In genomic region chr1:193110246-193110645, GRCh38 we compare ENCODE assay signal across 25 cellular contexts. TPM values are rescaled to one million over a fixed set of nuclear protein-coding genes. Genes with fewer than 3 reads are reported as not detected.
DNase-seq lines count a peak whose midpoint lies in the region; ATAC-seq, FAIRE-seq and TF ChIP-seq lines count a peak whose summit lies in the region.
"Had no signal": no experiment of that assay in that cellular context is flagged by ENCODE, and none has a peak within 500 bp of the region (broad histone marks: within the 10 kb centered on the region; RNA-seq: fewer than 3 reads in every experiment).

No MANE protein-coding gene starts in this region.

- TF ChIP-seq EP300 in HepG2 (IDR thresholded peaks at IDR 0.05; ENCODE audit: low read depth in 2 of 2, low read length in 2 of 2): no peak
- no peak for TF ChIP-seq EP300 in HepG2 (CRISPR knock-in tag; IDR thresholded peaks at IDR 0.05; ENCODE audit: borderline replicate concordance)
- TF ChIP-seq EP300 in K562 (IDR thresholded peaks at IDR 0.05; ENCODE audit: low read length): no peak

- TF ChIP-seq CTCF in HepG2 (CRISPR knock-in tag; IDR thresholded peaks at IDR 0.05) (no peak), right lobe of liver (IDR thresholded peaks at IDR 0.05) (no peak), K562 (IDR thresholded peaks at IDR 0.05 in 2 of 3, conservative IDR thresholded peaks at IDR 0.05 in 1 of 3; ENCODE audit: insufficient read depth in 2 of 3, low read depth in 1 of 3, low read length in 3 of 3) (no peak), prostate gland (IDR thresholded peaks at IDR 0.05) (no peak)

- TF ChIP-seq RAD21 in HepG2 (CRISPR knock-in tag; IDR thresholded peaks at IDR 0.05): no peak
- no peak for TF ChIP-seq RAD21 in K562 (CRISPR knock-in tag; conservative IDR thresholded peaks at IDR 0.05 in 1 of 2, IDR thresholded peaks at IDR 0.05 in 1 of 2)

- H2AFZ ChIP-seq in HepG2 (ENCODE audit: low read length) (no peak overlapping the region), K562 (ENCODE audit: low read depth, low read length) (0 out of 2 replicates have a peak overlapping the region, but pooled peaks have one; percentile 86)

- H3K4me1 ChIP-seq in HepG2 (ENCODE audit: insufficient read depth, low read length): peaks cover 85% of the 10 kb centered on the region
- peaks cover 0 to 32% (median 11%) of the 10 kb centered on the region in 4 donors for H3K4me1 ChIP-seq in right lobe of liver
- H3K4me1 ChIP-seq in K562 (replicated peaks in 1 of 2; ENCODE audit: control insufficient read depth in 2 of 2, insufficient read depth in 2 of 2, low read length in 2 of 2): peaks cover 19 to 30% of the 10 kb centered on the region in 2 experiments
- H3K4me1 ChIP-seq in prostate gland (replicated peaks): peaks cover 7% of the 10 kb centered on the region
- H3K4me1 ChIP-seq: Peyer's patch, SJCRH30 had no signal

- WGBS in HepG2 (ENCODE audit: low lambda C conversion rate): 83% methylated on average over 1 of the region's 1 CpG
- 100% methylated on average over 1 of the region's 1 CpG for WGBS in right lobe of liver (ENCODE audit: insufficient coverage, low coverage, low lambda C conversion rate, missing lambda C conversion rate)
- 100% methylated on average over 1 of the region's 1 CpG for whole genome bisulfite sequencing in K562 (ENCODE audit: insufficient coverage, low coverage, missing lambda C conversion rate)
- WGBS in prostate gland: 96% methylated on average over 1 of the region's 1 CpG

- ATAC-seq in HepG2: no peak
- ATAC-seq in right lobe of liver: no peak
- ATAC-seq in K562: no peak
- no peak for ATAC-seq in HG03135 (IDR thresholded peaks at IDR 0.05; ENCODE audit: unreplicated experiment)
- no peak for ATAC-seq in Right ventricle myocardium inferior

- DNase-seq in HepG2 (ENCODE audit: low spot score) (no peak), right lobe of liver (no peak), K562 (ENCODE audit: extremely low read depth in 1 of 4, low spot score in 3 of 4) (no peak), prostate gland (ENCODE audit: low spot score) (no peak), medulla oblongata (ENCODE audit: extremely low spot score) (no peak), Right ventricle myocardium inferior (ENCODE audit: missing footprints) (no peak)
- DNase-seq: 8988T; AML-193; C1 segment of cervical spinal cord; Calu3; CD8-positive, alpha-beta memory T cell; NCI-H1105 treated with DMSO at 0.1 percent for 48 hours; NCI-H2029 treated with DMSO at 0.1 percent for 48 hours; NCI-H226; NCI-H510A treated with DMSO at 0.1 percent for 48 hours; NCI-H748 treated with DMSO at 0.1 percent for 48 hours; NK-92 treated with Interleukin-12 subunit alpha and Interleukin-12 subunit beta, amount 100 ng/mL, for 24 hours; Peyer's patch; SJCRH30 had no signal

- no peaks in the 10 kb centered on the region for H4K20me1 ChIP-seq in HepG2 (ENCODE audit: insufficient read depth, low read length)
- H4K20me1 ChIP-seq in K562 (replicated peaks; ENCODE audit: control insufficient read depth, insufficient read depth, low read length): no peaks in the 10 kb centered on the region

- TF ChIP-seq POLR2A in HepG2 (IDR thresholded peaks at IDR 0.05; ENCODE audit: insufficient read depth in 1 of 2, low read depth in 2 of 2, low read length in 2 of 2): no peak
- TF ChIP-seq POLR2A in right lobe of liver (IDR thresholded peaks at IDR 0.05): no peak
- no peak for TF ChIP-seq POLR2A in K562 (conservative IDR thresholded peaks at IDR 0.05)
- no peak for TF ChIP-seq POLR2A in prostate gland (IDR thresholded peaks at IDR 0.05)

- CTCF ChIA-PET in HepG2 (lab: Yijun Ruan, JAX; ENCODE audit: low intra/inter-chr PET ratio, low total read pairs): no interaction called here
- CTCF ChIA-PET in K562 (lab: Yijun Ruan, JAX; ENCODE audit: low intra/inter-chr PET ratio): no interaction called here

- POLR2A ChIA-PET in HepG2 (lab: Yijun Ruan, JAX): interaction anchor here (2.0 to 2.1 kb wide), 2 partner anchors 12 to 51 kb away, joined by 5 to 8 read pairs; partner anchors contain the start of genes CDC73, RO60 and UCHL5
- POLR2A ChIA-PET in K562 (lab: Yijun Ruan, JAX): interaction anchor here (0.6 to 1.1 kb wide), 3 partner anchors 9 to 51 kb away, joined by 3 to 7 read pairs (median 4); partner anchors contain the start of genes CDC73, RO60 and UCHL5

- FAIRE-seq in HepG2 (lab: Jason Lieb, UNC): no peak
- FAIRE-seq in K562 (lab: Jason Lieb, UNC): no peak
- FAIRE-seq: G401.6, GM19239, H54 had no signal

- in situ Hi-C loops in HepG2 (cut with HindIII; ENCODE audit: extremely low pct_ligation_motif_present, low pct_unique_long_range_greater_than_20kb): no loop called here
- in situ Hi-C loops in K562 (cut with MboI): no loop called here

- H3K79me2 ChIP-seq in HepG2 (ENCODE audit: insufficient read depth, low read length): no peaks in the 10 kb centered on the region
- peaks cover 20% of the 10 kb centered on the region for H3K79me2 ChIP-seq in K562 (ENCODE audit: control insufficient read depth, insufficient read depth, low read length)

- H3K9ac ChIP-seq in HepG2 (ENCODE audit: insufficient read depth, low read depth, low read length) (no peak overlapping the region), K562 (ENCODE audit: insufficient read depth in 1 of 2, low read depth in 2 of 2, low read length in 2 of 2) (no peak overlapping the region)
- H3K9ac ChIP-seq: KMS-11 had no signal

- H3K9me1 ChIP-seq in K562 (ENCODE audit: control insufficient read depth, insufficient read depth, low read length): no peaks in the 10 kb centered on the region

- peak overlapping the region; percentile 34; the same call in 1 of the 2 replicates for H3K4me2 ChIP-seq in HepG2 (ENCODE audit: low read depth, low read length)
- no peak overlapping the region for H3K4me2 ChIP-seq in K562 (ENCODE audit: insufficient read depth, low read length)

- no peak overlapping the region for H3K4me3 ChIP-seq in HepG2 (replicated peaks in 1 of 3; ENCODE audit: insufficient read depth in 1 of 3, low read depth in 2 of 3, low read length in 3 of 3)
- H3K4me3 ChIP-seq in right lobe of liver: no peak overlapping the region
- H3K4me3 ChIP-seq in K562: no peak overlapping the region
- no peak overlapping the region for H3K4me3 ChIP-seq in prostate gland
- H3K4me3 ChIP-seq: Peyer's patch, SJCRH30 had no signal

- peak overlapping the region; percentile 72 for H3K27ac ChIP-seq in HepG2 (ENCODE audit: extremely low read length, insufficient read depth, low read length)
- no peak overlapping the region for H3K27ac ChIP-seq in right lobe of liver
- no peak overlapping the region for H3K27ac ChIP-seq in K562 (ENCODE audit: extremely low read depth, low read depth, low read length)
- H3K27ac ChIP-seq in prostate gland: peak overlapping the region; percentile 21 to 89
- H3K27ac ChIP-seq: HL-60, KMS-11, Peyer's patch, SJCRH30 had no signal

- BruUV-seq in HepG2 (replicated peaks; lab: Mats Ljungman, UMichigan): no TSS peak
- no TSS peak for BruUV-seq in K562 (replicated peaks; lab: Mats Ljungman, UMichigan)

- intact Hi-C loops in HepG2 (cut with micrococcal nuclease; ENCODE audit: unreplicated experiment) (no loop called here), right lobe of liver (cut with DNase I) (no loop called here), K562 (cut with micrococcal nuclease) (no loop called here), prostate gland (cut with DNase I) (no loop called here), Right ventricle myocardium inferior (cut with DNase I) (no loop called here)

- H3K27me3 ChIP-seq in HepG2 (ENCODE audit: control insufficient read depth in 1 of 2, insufficient read depth in 2 of 2, low read length in 2 of 2): no peaks in the 10 kb centered on the region
- H3K27me3 ChIP-seq in right lobe of liver: no peaks in the 10 kb centered on the region
- H3K27me3 ChIP-seq in K562 (ENCODE audit: control insufficient read depth in 2 of 2, insufficient read depth in 2 of 2, low read length in 2 of 2): no peaks in the 10 kb centered on the region
- no peaks in the 10 kb centered on the region for H3K27me3 ChIP-seq in prostate gland (replicated peaks; ENCODE audit: insufficient read depth)
- H3K27me3 ChIP-seq: Peyer's patch, SJCRH30 had no signal

- H3K9me3 ChIP-seq in HepG2 (ENCODE audit: low read length) (no peaks in the 10 kb centered on the region), right lobe of liver (no peaks in the 10 kb centered on the region), K562 (replicated peaks; ENCODE audit: control insufficient read depth, insufficient read depth, low read depth, low read length) (no peaks in the 10 kb centered on the region), prostate gland (no peaks in the 10 kb centered on the region)
- H3K9me3 ChIP-seq: Peyer's patch, SJCRH30 had no signal

- H3K36me3 ChIP-seq in HepG2 (replicated peaks in 1 of 2; ENCODE audit: control insufficient read depth in 1 of 2, insufficient read depth in 2 of 2, low read length in 2 of 2) (no peaks in the 10 kb centered on the region), right lobe of liver (no peaks in the 10 kb centered on the region), K562 (ENCODE audit: control insufficient read depth, insufficient read depth, low read length) (no peaks in the 10 kb centered on the region), prostate gland (no peaks in the 10 kb centered on the region)
- H3K36me3 ChIP-seq: Peyer's patch, SJCRH30 had no signal

RNA-seq across cellular contexts. Expression of gene GLRX2, which starts 5.0 kb away (rescaled TPM):
- total RNA-seq in HepG2 (2016; rRNA removed; fragmentation: Illumina TruSeq; extraction: Trizol): 39.0 and 42.1 TPM in 2 replicates
- 15.2 and 15.4 TPM in 2 replicates for total RNA-seq in HepG2 (2016; cell fraction: cytosol; rRNA removed; fragmentation: Illumina TruSeq; extraction: Trizol; ENCODE audit: low read depth)
- total RNA-seq in HepG2 (2016; cell fraction: insoluble cytoplasmic fraction; rRNA removed; fragmentation: Illumina TruSeq; extraction: Trizol): 37.3 and 45.3 TPM in 2 replicates
- 16.0 and 16.3 TPM in 2 replicates for total RNA-seq in HepG2 (2016; cell fraction: membrane; rRNA removed; fragmentation: Illumina TruSeq; extraction: Trizol)
- total RNA-seq in HepG2 (2016; cell fraction: nucleus; rRNA removed; fragmentation: Illumina TruSeq; extraction: Trizol): 14.4 and 15.4 TPM in 2 replicates
- polyA plus RNA-seq in HepG2 (2011; rRNA removed): 11.8 and 11.9 TPM in 2 replicates
- polyA plus RNA-seq in HepG2 (2011; cell fraction: cytosol; rRNA removed): 7.4 and 10.8 TPM in 2 replicates
- 2.3 and 3.1 TPM in 2 replicates for polyA plus RNA-seq in HepG2 (2011; cell fraction: nucleus; rRNA removed)
- 13.8 and 16.5 TPM in 2 replicates for polyA plus RNA-seq in HepG2 (2012)
- polyA plus RNA-seq in HepG2 (2016; cell fraction: cytosol; fragmentation: Illumina TruSeq; extraction: Trizol; ENCODE audit: low read depth): 14.1 and 15.6 TPM in 2 replicates
- 44.7 and 48.7 TPM in 2 replicates for polyA plus RNA-seq in HepG2 (2016; cell fraction: insoluble cytoplasmic fraction; fragmentation: Illumina TruSeq; extraction: Trizol; ENCODE audit: low read depth)
- polyA plus RNA-seq in HepG2 (2016; cell fraction: membrane; fragmentation: Illumina TruSeq; extraction: Trizol; ENCODE audit: low read depth): 15.5 and 17.5 TPM in 2 replicates
- polyA plus RNA-seq in HepG2 (2016; cell fraction: nucleus; fragmentation: Illumina TruSeq; extraction: Trizol; ENCODE audit: insufficient read depth, low read depth): 24.2 and 30.9 TPM in 2 replicates
- polyA minus RNA-seq in HepG2 (2011; rRNA and poly(A)+ RNA removed; ENCODE audit: low replicate concordance): 1.8 and 2.8 TPM in 2 replicates
- polyA minus RNA-seq in HepG2 (2011; cell fraction: cytosol; rRNA and poly(A)+ RNA removed): 2.9 and 3.5 TPM in 2 replicates
- polyA minus RNA-seq in HepG2 (2011; cell fraction: nucleus; rRNA and poly(A)+ RNA removed): 6.4 and 7.1 TPM in 2 replicates
- total RNA-seq in right lobe of liver: 10 to 100 TPM in 5 of 6 experiments, 1 to 10 TPM in 1; 9.5 to 20.1 (median 12.1) TPM
- total RNA-seq in K562 (2011; cell fraction: chromatin; rRNA removed; ENCODE audit: low replicate concordance): 4.8 and 10.3 TPM in 2 replicates
- 2.8 and 4.2 TPM in 2 replicates for total RNA-seq in K562 (2011; cell fraction: nucleolus; rRNA removed)
- total RNA-seq in K562 (2011; cell fraction: nucleoplasm; rRNA removed): 4.3 and 8.2 TPM in 2 replicates
- 29.4 and 54.2 TPM in 2 replicates for total RNA-seq in K562 (2014; rRNA removed)
- total RNA-seq in K562 (2014; rRNA removed; fragmentation: Illumina TruSeq; extraction: Trizol): 82.6 and 99.3 TPM in 2 replicates
- 61.4 and 72.1 TPM in 2 replicates for total RNA-seq in K562 (2015; rRNA removed; fragmentation: Illumina TruSeq; extraction: Trizol)
- 64.2 and 69.5 TPM in 2 replicates for total RNA-seq in K562 (2021)
- 21.4 and 47.8 TPM in 2 replicates for polyA plus RNA-seq in K562 (2011; rRNA removed)
- 10.6 and 15.4 TPM in 2 replicates for polyA plus RNA-seq in K562 (2011; cell fraction: cytosol; rRNA removed)
- 7.8 and 8.6 TPM in 2 replicates for polyA plus RNA-seq in K562 (2011; cell fraction: nucleus; rRNA removed)
- 56.4 and 76.0 TPM in 2 replicates for polyA plus RNA-seq in K562 (2012)
- polyA plus RNA-seq in K562 (2014; fragmentation: Illumina TruSeq; extraction: Trizol): 47.7 and 55.1 TPM in 2 replicates
- 10 to 100 TPM; 13.3 to 16.8 TPM for polyA plus RNA-seq in K562 (2014; fragmentation: Nextera tagmentation; extraction: Ambion mirVana)
- 62.2 and 62.4 TPM in 2 replicates for polyA plus RNA-seq in K562 (2014; rRNA removed)
- 9.6 and 14.7 TPM in 2 replicates for polyA minus RNA-seq in K562 (2011; rRNA and poly(A)+ RNA removed)
- 5.5 and 6.5 TPM in 2 replicates for polyA minus RNA-seq in K562 (2011; cell fraction: cytosol; rRNA and poly(A)+ RNA removed)
- polyA minus RNA-seq in K562 (2011; cell fraction: nucleus; rRNA and poly(A)+ RNA removed): 3.6 and 5.6 TPM in 2 replicates
- 10 to 100 TPM in 1 of 2 donors, 1 to 10 TPM in 1; 6.5 to 13.6 TPM for total RNA-seq in prostate gland
- 45.3 TPM for total RNA-seq in Right ventricle myocardium inferior

RNA-seq across cellular contexts. Expression of gene CDC73, which starts 11.6 kb away (rescaled TPM):
- total RNA-seq in HepG2 (2016; rRNA removed; fragmentation: Illumina TruSeq; extraction: Trizol) (26.3 and 38.3 TPM in 2 replicates), right lobe of liver (10 to 100 TPM; 11.1 to 23.8 (median 18.3) TPM), K562 (2014; rRNA removed) (19.0 and 20.1 TPM in 2 replicates), K562 (2014; rRNA removed; fragmentation: Illumina TruSeq; extraction: Trizol) (30.1 and 33.8 TPM in 2 replicates), K562 (2015; rRNA removed; fragmentation: Illumina TruSeq; extraction: Trizol) (23.6 and 26.0 TPM in 2 replicates), K562 (2021) (57.1 and 60.5 TPM in 2 replicates), prostate gland (10 to 100 TPM; 36.2 to 48.0 TPM), Right ventricle myocardium inferior (48.6 TPM)
- total RNA-seq in HepG2 (2016; cell fraction: cytosol; rRNA removed; fragmentation: Illumina TruSeq; extraction: Trizol; ENCODE audit: low read depth): 7.0 and 9.9 TPM in 2 replicates
- total RNA-seq in HepG2 (2016; cell fraction: insoluble cytoplasmic fraction; rRNA removed; fragmentation: Illumina TruSeq; extraction: Trizol): 24.1 and 35.5 TPM in 2 replicates
- total RNA-seq in HepG2 (2016; cell fraction: membrane; rRNA removed; fragmentation: Illumina TruSeq; extraction: Trizol): 12.2 and 17.8 TPM in 2 replicates
- total RNA-seq in HepG2 (2016; cell fraction: nucleus; rRNA removed; fragmentation: Illumina TruSeq; extraction: Trizol): 28.6 and 30.2 TPM in 2 replicates
- polyA plus RNA-seq in HepG2 (2011; rRNA removed) (17.8 and 20.2 TPM in 2 replicates), K562 (2011; rRNA removed) (41.3 and 61.7 TPM in 2 replicates), K562 (2014; fragmentation: Illumina TruSeq; extraction: Trizol) (35.1 and 42.5 TPM in 2 replicates), K562 (2014; fragmentation: Nextera tagmentation; extraction: Ambion mirVana) (10 to 100 TPM; 23.7 to 28.7 TPM), K562 (2014; rRNA removed) (28.8 and 30.1 TPM in 2 replicates)
- 8.2 and 11.2 TPM in 2 replicates for polyA plus RNA-seq in HepG2 (2011; cell fraction: cytosol; rRNA removed)
- 13.7 and 23.6 TPM in 2 replicates for polyA plus RNA-seq in HepG2 (2011; cell fraction: nucleus; rRNA removed)
- polyA plus RNA-seq in HepG2 (2012): 14.9 and 21.9 TPM in 2 replicates
- polyA plus RNA-seq in HepG2 (2016; cell fraction: cytosol; fragmentation: Illumina TruSeq; extraction: Trizol; ENCODE audit: low read depth): 2.7 and 3.0 TPM in 2 replicates
- 43.2 and 54.7 TPM in 2 replicates for polyA plus RNA-seq in HepG2 (2016; cell fraction: insoluble cytoplasmic fraction; fragmentation: Illumina TruSeq; extraction: Trizol; ENCODE audit: low read depth)
- polyA plus RNA-seq in HepG2 (2016; cell fraction: membrane; fragmentation: Illumina TruSeq; extraction: Trizol; ENCODE audit: low read depth): 6.9 and 10.0 TPM in 2 replicates
- polyA plus RNA-seq in HepG2 (2016; cell fraction: nucleus; fragmentation: Illumina TruSeq; extraction: Trizol; ENCODE audit: insufficient read depth, low read depth): 21.7 and 29.5 TPM in 2 replicates
- polyA minus RNA-seq in HepG2 (2011; rRNA and poly(A)+ RNA removed; ENCODE audit: low replicate concordance): 4.6 and 13.8 TPM in 2 replicates
- 18.6 and 19.3 TPM in 2 replicates for polyA minus RNA-seq in HepG2 (2011; cell fraction: cytosol; rRNA and poly(A)+ RNA removed)
- 88.3 and 88.8 TPM in 2 replicates for polyA minus RNA-seq in HepG2 (2011; cell fraction: nucleus; rRNA and poly(A)+ RNA removed)
- total RNA-seq in K562 (2011; cell fraction: chromatin; rRNA removed; ENCODE audit: low replicate concordance): 67.4 and 171 TPM in 2 replicates
- 19.8 and 31.1 TPM in 2 replicates for total RNA-seq in K562 (2011; cell fraction: nucleolus; rRNA removed)
- 63.6 and 113 TPM in 2 replicates for total RNA-seq in K562 (2011; cell fraction: nucleoplasm; rRNA removed)
- 7.8 and 13.1 TPM in 2 replicates for polyA plus RNA-seq in K562 (2011; cell fraction: cytosol; rRNA removed)
- polyA plus RNA-seq in K562 (2011; cell fraction: nucleus; rRNA removed): 12.3 and 15.1 TPM in 2 replicates
- 18.3 and 35.0 TPM in 2 replicates for polyA plus RNA-seq in K562 (2012)
- 122 and 129 TPM in 2 replicates for polyA minus RNA-seq in K562 (2011; rRNA and poly(A)+ RNA removed)
- polyA minus RNA-seq in K562 (2011; cell fraction: cytosol; rRNA and poly(A)+ RNA removed): 24.0 and 28.8 TPM in 2 replicates
- 42.7 and 68.6 TPM in 2 replicates for polyA minus RNA-seq in K562 (2011; cell fraction: nucleus; rRNA and poly(A)+ RNA removed)

RNA-seq across cellular contexts. Expression of gene RO60, which starts 50.8 kb away (rescaled TPM):
- total RNA-seq in HepG2 (2016; rRNA removed; fragmentation: Illumina TruSeq; extraction: Trizol) (53.7 and 90.0 TPM in 2 replicates), right lobe of liver (10 to 100 TPM; 21.3 to 35.9 (median 25.5) TPM), K562 (2014; rRNA removed) (118 and 156 TPM in 2 replicates), K562 (2014; rRNA removed; fragmentation: Illumina TruSeq; extraction: Trizol) (128 and 147 TPM in 2 replicates), K562 (2015; rRNA removed; fragmentation: Illumina TruSeq; extraction: Trizol) (128 TPM in 2 replicates), K562 (2021) (101 and 110 TPM in 2 replicates), prostate gland (10 to 100 TPM; 92.8 to 93.8 TPM), Right ventricle myocardium inferior (42.8 TPM)
- 10.5 and 10.8 TPM in 2 replicates for total RNA-seq in HepG2 (2016; cell fraction: cytosol; rRNA removed; fragmentation: Illumina TruSeq; extraction: Trizol; ENCODE audit: low read depth)
- 53.1 and 96.6 TPM in 2 replicates for total RNA-seq in HepG2 (2016; cell fraction: insoluble cytoplasmic fraction; rRNA removed; fragmentation: Illumina TruSeq; extraction: Trizol)
- 18.2 and 19.9 TPM in 2 replicates for total RNA-seq in HepG2 (2016; cell fraction: membrane; rRNA removed; fragmentation: Illumina TruSeq; extraction: Trizol)
- total RNA-seq in HepG2 (2016; cell fraction: nucleus; rRNA removed; fragmentation: Illumina TruSeq; extraction: Trizol): 33.6 and 37.0 TPM in 2 replicates
- polyA plus RNA-seq in HepG2 (2011; rRNA removed) (14.5 and 20.3 TPM in 2 replicates), K562 (2011; rRNA removed) (46.1 and 56.4 TPM in 2 replicates), K562 (2014; fragmentation: Illumina TruSeq; extraction: Trizol) (24.9 and 28.5 TPM in 2 replicates), K562 (2014; fragmentation: Nextera tagmentation; extraction: Ambion mirVana) (100 to 1,000 TPM in 1 of 2 experiments, 10 to 100 TPM in 1; 49.2 to 187 TPM), K562 (2014; rRNA removed) (27.7 and 32.0 TPM in 2 replicates)
- polyA plus RNA-seq in HepG2 (2011; cell fraction: cytosol; rRNA removed): 11.4 and 12.3 TPM in 2 replicates
- polyA plus RNA-seq in HepG2 (2011; cell fraction: nucleus; rRNA removed): 16.9 and 17.1 TPM in 2 replicates
- 15.5 and 15.6 TPM in 2 replicates for polyA plus RNA-seq in HepG2 (2012)
- polyA plus RNA-seq in HepG2 (2016; cell fraction: cytosol; fragmentation: Illumina TruSeq; extraction: Trizol; ENCODE audit: low read depth): 1.2 TPM in 2 replicates
- 22.6 and 23.2 TPM in 2 replicates for polyA plus RNA-seq in HepG2 (2016; cell fraction: insoluble cytoplasmic fraction; fragmentation: Illumina TruSeq; extraction: Trizol; ENCODE audit: low read depth)
- polyA plus RNA-seq in HepG2 (2016; cell fraction: membrane; fragmentation: Illumina TruSeq; extraction: Trizol; ENCODE audit: low read depth): 2.6 TPM in 2 replicates
- polyA plus RNA-seq in HepG2 (2016; cell fraction: nucleus; fragmentation: Illumina TruSeq; extraction: Trizol; ENCODE audit: insufficient read depth, low read depth): 15.8 and 18.7 TPM in 2 replicates
- polyA minus RNA-seq in HepG2 (2011; rRNA and poly(A)+ RNA removed; ENCODE audit: low replicate concordance): 57.6 and 70.0 TPM in 2 replicates
- 54.5 and 59.0 TPM in 2 replicates for polyA minus RNA-seq in HepG2 (2011; cell fraction: cytosol; rRNA and poly(A)+ RNA removed)
- polyA minus RNA-seq in HepG2 (2011; cell fraction: nucleus; rRNA and poly(A)+ RNA removed): 74.0 and 82.1 TPM in 2 replicates
- total RNA-seq in K562 (2011; cell fraction: chromatin; rRNA removed; ENCODE audit: low replicate concordance): 38.1 and 70.7 TPM in 2 replicates
- total RNA-seq in K562 (2011; cell fraction: nucleolus; rRNA removed): 42.0 and 43.2 TPM in 2 replicates
- total RNA-seq in K562 (2011; cell fraction: nucleoplasm; rRNA removed): 50.5 and 80.9 TPM in 2 replicates
- polyA plus RNA-seq in K562 (2011; cell fraction: cytosol; rRNA removed): 24.7 and 26.1 TPM in 2 replicates
- 19.7 and 22.2 TPM in 2 replicates for polyA plus RNA-seq in K562 (2011; cell fraction: nucleus; rRNA removed)
- 22.6 and 31.7 TPM in 2 replicates for polyA plus RNA-seq in K562 (2012)
- 285 and 314 TPM in 2 replicates for polyA minus RNA-seq in K562 (2011; rRNA and poly(A)+ RNA removed)
- polyA minus RNA-seq in K562 (2011; cell fraction: cytosol; rRNA and poly(A)+ RNA removed): 101 and 165 TPM in 2 replicates
- 65.4 and 95.5 TPM in 2 replicates for polyA minus RNA-seq in K562 (2011; cell fraction: nucleus; rRNA and poly(A)+ RNA removed)

RNA-seq across cellular contexts. Expression of gene UCHL5, which starts 51.1 kb away (rescaled TPM):
- total RNA-seq in HepG2 (2016; rRNA removed; fragmentation: Illumina TruSeq; extraction: Trizol) (44.1 and 72.4 TPM in 2 replicates), right lobe of liver (10 to 100 TPM; 11.5 to 28.6 (median 22.3) TPM), K562 (2014; rRNA removed) (85.4 and 85.6 TPM in 2 replicates), K562 (2014; rRNA removed; fragmentation: Illumina TruSeq; extraction: Trizol) (114 and 132 TPM in 2 replicates), K562 (2015; rRNA removed; fragmentation: Illumina TruSeq; extraction: Trizol) (117 and 122 TPM in 2 replicates), K562 (2021) (133 and 138 TPM in 2 replicates), prostate gland (10 to 100 TPM; 28.7 to 36.9 TPM), Right ventricle myocardium inferior (42.9 TPM)
- 10.9 and 11.5 TPM in 2 replicates for total RNA-seq in HepG2 (2016; cell fraction: cytosol; rRNA removed; fragmentation: Illumina TruSeq; extraction: Trizol; ENCODE audit: low read depth)
- total RNA-seq in HepG2 (2016; cell fraction: insoluble cytoplasmic fraction; rRNA removed; fragmentation: Illumina TruSeq; extraction: Trizol): 41.4 and 69.5 TPM in 2 replicates
- 21.8 and 25.2 TPM in 2 replicates for total RNA-seq in HepG2 (2016; cell fraction: membrane; rRNA removed; fragmentation: Illumina TruSeq; extraction: Trizol)
- total RNA-seq in HepG2 (2016; cell fraction: nucleus; rRNA removed; fragmentation: Illumina TruSeq; extraction: Trizol): 48.2 and 48.7 TPM in 2 replicates
- polyA plus RNA-seq in HepG2 (2011; rRNA removed) (11.3 and 18.2 TPM in 2 replicates), K562 (2011; rRNA removed) (117 and 174 TPM in 2 replicates), K562 (2014; fragmentation: Illumina TruSeq; extraction: Trizol) (188 and 206 TPM in 2 replicates), K562 (2014; fragmentation: Nextera tagmentation; extraction: Ambion mirVana) (10 to 100 TPM; 61.0 to 68.9 TPM), K562 (2014; rRNA removed) (151 and 180 TPM in 2 replicates)
- 5.7 and 8.6 TPM in 2 replicates for polyA plus RNA-seq in HepG2 (2011; cell fraction: cytosol; rRNA removed)
- 8.0 and 8.1 TPM in 2 replicates for polyA plus RNA-seq in HepG2 (2011; cell fraction: nucleus; rRNA removed)
- 18.9 and 28.2 TPM in 2 replicates for polyA plus RNA-seq in HepG2 (2012)
- 9.4 and 9.6 TPM in 2 replicates for polyA plus RNA-seq in HepG2 (2016; cell fraction: cytosol; fragmentation: Illumina TruSeq; extraction: Trizol; ENCODE audit: low read depth)
- 95.7 and 95.9 TPM in 2 replicates for polyA plus RNA-seq in HepG2 (2016; cell fraction: insoluble cytoplasmic fraction; fragmentation: Illumina TruSeq; extraction: Trizol; ENCODE audit: low read depth)
- 15.2 and 17.2 TPM in 2 replicates for polyA plus RNA-seq in HepG2 (2016; cell fraction: membrane; fragmentation: Illumina TruSeq; extraction: Trizol; ENCODE audit: low read depth)
- 44.2 and 50.7 TPM in 2 replicates for polyA plus RNA-seq in HepG2 (2016; cell fraction: nucleus; fragmentation: Illumina TruSeq; extraction: Trizol; ENCODE audit: insufficient read depth, low read depth)
- polyA minus RNA-seq in HepG2 (2011; rRNA and poly(A)+ RNA removed; ENCODE audit: low replicate concordance): 8.2 and 18.8 TPM in 2 replicates
- 10.1 and 16.5 TPM in 2 replicates for polyA minus RNA-seq in HepG2 (2011; cell fraction: cytosol; rRNA and poly(A)+ RNA removed)
- polyA minus RNA-seq in HepG2 (2011; cell fraction: nucleus; rRNA and poly(A)+ RNA removed): 45.1 and 47.9 TPM in 2 replicates
- total RNA-seq in K562 (2011; cell fraction: chromatin; rRNA removed; ENCODE audit: low replicate concordance): 52.2 and 140 TPM in 2 replicates
- total RNA-seq in K562 (2011; cell fraction: nucleolus; rRNA removed): 19.7 and 27.2 TPM in 2 replicates
- 59.5 and 113 TPM in 2 replicates for total RNA-seq in K562 (2011; cell fraction: nucleoplasm; rRNA removed)
- 21.6 and 39.4 TPM in 2 replicates for polyA plus RNA-seq in K562 (2011; cell fraction: cytosol; rRNA removed)
- 38.3 and 58.5 TPM in 2 replicates for polyA plus RNA-seq in K562 (2011; cell fraction: nucleus; rRNA removed)
- polyA plus RNA-seq in K562 (2012): 89.5 and 112 TPM in 2 replicates
- 168 and 179 TPM in 2 replicates for polyA minus RNA-seq in K562 (2011; rRNA and poly(A)+ RNA removed)
- 44.0 and 70.9 TPM in 2 replicates for polyA minus RNA-seq in K562 (2011; cell fraction: cytosol; rRNA and poly(A)+ RNA removed)
- polyA minus RNA-seq in K562 (2011; cell fraction: nucleus; rRNA and poly(A)+ RNA removed): 62.3 and 92.4 TPM in 2 replicates

Comparison
In these comparisons a context has a peak if more than half of its experiments do, and no peak if none do; other contexts are left out.
1. H3K27ac ChIP-seq: peak in HepG2 (single experiment) and prostate gland (2 of 2); none in right lobe of liver (0 of 3) and K562 (single experiment).
2. Of the 241 proteins assayed by ChIP-seq in both HepG2 and K562: peak only in HepG2: none; only in K562: ZNF589; in both: none; in neither: 240.